ENCODE assay signal across 8 cellular contexts in the genomic region with DNA sequence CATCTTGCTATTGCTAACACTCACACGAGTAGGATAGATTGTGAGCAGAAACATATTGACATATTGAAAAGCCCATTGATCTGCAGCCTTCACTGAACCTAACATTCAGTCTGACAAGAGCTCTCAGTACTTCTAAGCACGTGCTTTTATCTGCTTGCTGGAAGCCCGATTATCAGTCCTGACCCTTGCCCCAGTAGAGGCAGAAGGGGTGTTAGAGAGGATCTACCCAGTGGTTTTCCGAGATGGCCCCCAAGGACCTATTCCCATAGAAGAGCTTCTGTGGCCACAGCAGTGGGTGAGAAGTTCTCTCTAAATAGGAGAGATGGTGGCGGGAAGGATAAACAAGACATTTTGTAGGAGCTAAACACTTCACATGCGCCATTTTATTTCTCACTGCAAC.
"Had no signal": no experiment of that assay in that cellular context is flagged by ENCODE, and none has a peak within 500 bp of the region (broad histone marks: within the 10 kb centered on the region; RNA-seq: fewer than 3 reads in every experiment).

No MANE protein-coding gene starts in this region.

- ATAC-seq: GM12878 had no signal

- FAIRE-seq: G401.6, GM12878, GM12891, GM12892, GM18507, GM19239 had no signal

- H3K4me3 ChIP-seq: GM12878 had no signal

- DNase-seq: GDM1, GF-D8 had no signal
